ENCODE assay signal across 1 cellular context in the genomic region with DNA sequence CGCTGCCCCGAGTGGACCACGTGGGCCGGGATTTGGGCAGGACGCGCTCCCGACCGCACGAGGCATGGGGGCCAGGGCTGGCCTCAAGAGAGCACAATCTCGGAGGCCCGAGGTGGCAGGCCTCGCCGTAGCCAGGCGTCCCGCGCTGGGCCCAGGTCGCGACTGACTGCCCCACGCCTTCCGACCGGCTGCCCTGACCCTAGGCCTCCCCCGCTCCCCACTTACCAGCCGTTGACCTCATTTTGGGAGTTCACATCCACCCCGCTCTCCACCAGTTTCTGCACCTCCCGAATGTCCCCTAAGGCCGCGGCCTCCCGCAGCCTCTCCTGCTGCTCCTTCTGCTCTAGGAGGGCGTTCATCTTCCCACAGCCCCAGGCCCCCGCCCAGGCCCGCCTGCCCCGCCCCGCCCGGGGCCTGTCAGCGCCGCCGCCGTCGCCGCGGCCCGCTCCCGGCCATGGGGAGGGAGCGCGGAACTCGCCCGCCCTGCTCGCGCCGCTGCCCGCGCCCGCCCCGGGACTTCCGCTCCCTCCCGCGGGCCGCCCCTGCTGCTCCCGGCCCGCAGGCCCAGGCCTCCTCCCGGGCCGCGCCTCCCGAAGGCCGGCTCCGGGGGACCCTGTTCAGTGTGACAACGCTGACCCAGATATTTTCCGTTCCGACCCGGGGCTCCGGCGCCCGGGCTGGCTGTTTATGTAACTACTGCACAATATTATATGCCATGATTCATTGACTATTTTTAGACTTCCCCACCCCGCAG.
TF ChIP-seq lines count a peak whose summit lies in the region.

A gene with protein sequence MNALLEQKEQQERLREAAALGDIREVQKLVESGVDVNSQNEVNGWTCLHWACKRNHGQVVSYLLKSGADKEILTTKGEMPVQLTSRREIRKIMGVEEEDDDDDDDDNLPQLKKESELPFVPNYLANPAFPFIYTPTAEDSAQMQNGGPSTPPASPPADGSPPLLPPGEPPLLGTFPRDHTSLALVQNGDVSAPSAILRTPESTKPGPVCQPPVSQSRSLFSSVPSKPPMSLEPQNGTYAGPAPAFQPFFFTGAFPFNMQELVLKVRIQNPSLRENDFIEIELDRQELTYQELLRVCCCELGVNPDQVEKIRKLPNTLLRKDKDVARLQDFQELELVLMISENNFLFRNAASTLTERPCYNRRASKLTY (minus strand): TSS at position 619 of the 754 bp plus-strand sequence. CDS start 260 bp downstream, at position 359.

TF ChIP-seq in HepG2, 621 proteins besides CTCF, POLR2A, EP300 and RAD21 (continued from another document and continues in another):
- TF ChIP-seq, protein P1, sequence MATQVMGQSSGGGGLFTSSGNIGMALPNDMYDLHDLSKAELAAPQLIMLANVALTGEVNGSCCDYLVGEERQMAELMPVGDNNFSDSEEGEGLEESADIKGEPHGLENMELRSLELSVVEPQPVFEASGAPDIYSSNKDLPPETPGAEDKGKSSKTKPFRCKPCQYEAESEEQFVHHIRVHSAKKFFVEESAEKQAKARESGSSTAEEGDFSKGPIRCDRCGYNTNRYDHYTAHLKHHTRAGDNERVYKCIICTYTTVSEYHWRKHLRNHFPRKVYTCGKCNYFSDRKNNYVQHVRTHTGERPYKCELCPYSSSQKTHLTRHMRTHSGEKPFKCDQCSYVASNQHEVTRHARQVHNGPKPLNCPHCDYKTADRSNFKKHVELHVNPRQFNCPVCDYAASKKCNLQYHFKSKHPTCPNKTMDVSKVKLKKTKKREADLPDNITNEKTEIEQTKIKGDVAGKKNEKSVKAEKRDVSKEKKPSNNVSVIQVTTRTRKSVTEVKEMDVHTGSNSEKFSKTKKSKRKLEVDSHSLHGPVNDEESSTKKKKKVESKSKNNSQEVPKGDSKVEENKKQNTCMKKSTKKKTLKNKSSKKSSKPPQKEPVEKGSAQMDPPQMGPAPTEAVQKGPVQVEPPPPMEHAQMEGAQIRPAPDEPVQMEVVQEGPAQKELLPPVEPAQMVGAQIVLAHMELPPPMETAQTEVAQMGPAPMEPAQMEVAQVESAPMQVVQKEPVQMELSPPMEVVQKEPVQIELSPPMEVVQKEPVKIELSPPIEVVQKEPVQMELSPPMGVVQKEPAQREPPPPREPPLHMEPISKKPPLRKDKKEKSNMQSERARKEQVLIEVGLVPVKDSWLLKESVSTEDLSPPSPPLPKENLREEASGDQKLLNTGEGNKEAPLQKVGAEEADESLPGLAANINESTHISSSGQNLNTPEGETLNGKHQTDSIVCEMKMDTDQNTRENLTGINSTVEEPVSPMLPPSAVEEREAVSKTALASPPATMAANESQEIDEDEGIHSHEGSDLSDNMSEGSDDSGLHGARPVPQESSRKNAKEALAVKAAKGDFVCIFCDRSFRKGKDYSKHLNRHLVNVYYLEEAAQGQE (IDR thresholded peaks at IDR 0.05; ENCODE audit: borderline replicate concordance in 1 of 2, low read depth in 1 of 2, low read length in 2 of 2): peak in 1 of 2 experiments; percentile 75; a peak in 1 of 4 replicates
- TF ChIP-seq, protein P2, sequence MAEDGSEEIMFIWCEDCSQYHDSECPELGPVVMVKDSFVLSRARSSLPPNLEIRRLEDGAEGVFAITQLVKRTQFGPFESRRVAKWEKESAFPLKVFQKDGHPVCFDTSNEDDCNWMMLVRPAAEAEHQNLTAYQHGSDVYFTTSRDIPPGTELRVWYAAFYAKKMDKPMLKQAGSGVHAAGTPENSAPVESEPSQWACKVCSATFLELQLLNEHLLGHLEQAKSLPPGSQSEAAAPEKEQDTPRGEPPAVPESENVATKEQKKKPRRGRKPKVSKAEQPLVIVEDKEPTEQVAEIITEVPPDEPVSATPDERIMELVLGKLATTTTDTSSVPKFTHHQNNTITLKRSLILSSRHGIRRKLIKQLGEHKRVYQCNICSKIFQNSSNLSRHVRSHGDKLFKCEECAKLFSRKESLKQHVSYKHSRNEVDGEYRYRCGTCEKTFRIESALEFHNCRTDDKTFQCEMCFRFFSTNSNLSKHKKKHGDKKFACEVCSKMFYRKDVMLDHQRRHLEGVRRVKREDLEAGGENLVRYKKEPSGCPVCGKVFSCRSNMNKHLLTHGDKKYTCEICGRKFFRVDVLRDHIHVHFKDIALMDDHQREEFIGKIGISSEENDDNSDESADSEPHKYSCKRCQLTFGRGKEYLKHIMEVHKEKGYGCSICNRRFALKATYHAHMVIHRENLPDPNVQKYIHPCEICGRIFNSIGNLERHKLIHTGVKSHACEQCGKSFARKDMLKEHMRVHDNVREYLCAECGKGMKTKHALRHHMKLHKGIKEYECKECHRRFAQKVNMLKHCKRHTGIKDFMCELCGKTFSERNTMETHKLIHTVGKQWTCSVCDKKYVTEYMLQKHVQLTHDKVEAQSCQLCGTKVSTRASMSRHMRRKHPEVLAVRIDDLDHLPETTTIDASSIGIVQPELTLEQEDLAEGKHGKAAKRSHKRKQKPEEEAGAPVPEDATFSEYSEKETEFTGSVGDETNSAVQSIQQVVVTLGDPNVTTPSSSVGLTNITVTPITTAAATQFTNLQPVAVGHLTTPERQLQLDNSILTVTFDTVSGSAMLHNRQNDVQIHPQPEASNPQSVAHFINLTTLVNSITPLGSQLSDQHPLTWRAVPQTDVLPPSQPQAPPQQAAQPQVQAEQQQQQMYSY (CRISPR knock-in tag; IDR thresholded peaks at IDR 0.05): peak; percentile 58; the same call in 1 of the 2 replicates
- TF ChIP-seq, protein P3, sequence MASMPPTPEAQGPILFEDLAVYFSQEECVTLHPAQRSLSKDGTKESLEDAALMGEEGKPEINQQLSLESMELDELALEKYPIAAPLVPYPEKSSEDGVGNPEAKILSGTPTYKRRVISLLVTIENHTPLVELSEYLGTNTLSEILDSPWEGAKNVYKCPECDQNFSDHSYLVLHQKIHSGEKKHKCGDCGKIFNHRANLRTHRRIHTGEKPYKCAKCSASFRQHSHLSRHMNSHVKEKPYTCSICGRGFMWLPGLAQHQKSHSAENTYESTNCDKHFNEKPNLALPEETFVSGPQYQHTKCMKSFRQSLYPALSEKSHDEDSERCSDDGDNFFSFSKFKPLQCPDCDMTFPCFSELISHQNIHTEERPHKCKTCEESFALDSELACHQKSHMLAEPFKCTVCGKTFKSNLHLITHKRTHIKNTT (CRISPR knock-in tag; IDR thresholded peaks at IDR 0.05): peak; percentile 83; the same call in 1 of the 2 replicates
- TF ChIP-seq FOXK1 (CRISPR knock-in tag; IDR thresholded peaks at IDR 0.05; ENCODE audit: borderline replicate concordance, low read depth) (peak; percentile 92; the same call in 1 of the 2 replicates), BRD4 (CRISPR knock-in tag; IDR thresholded peaks at IDR 0.05) (peak; percentile 74; the same call in 1 of the 2 replicates), ZBTB21 (CRISPR knock-in tag; IDR thresholded peaks at IDR 0.05) (peak; percentile 57; the same call in 1 of the 2 replicates), ZNF839 (CRISPR knock-in tag; IDR thresholded peaks at IDR 0.05; ENCODE audit: borderline replicate concordance) (0 out of 2 replicates have a peak, but pooled peaks have one; percentile 92), ZNF335 (CRISPR knock-in tag; IDR thresholded peaks at IDR 0.05) (no peak; the same call in 1 of the 2 replicates), ZNF205 (CRISPR knock-in tag; IDR thresholded peaks at IDR 0.05) (peak; percentile 86), KLF6 (CRISPR knock-in tag; IDR thresholded peaks at IDR 0.05) (peak; percentile 88), GFI1 (CRISPR knock-in tag; IDR thresholded peaks at IDR 0.05; ENCODE audit: borderline replicate concordance) (peak; percentile 68; the same call in 1 of the 2 replicates), ZNF790 (CRISPR knock-in tag; IDR thresholded peaks at IDR 0.05; ENCODE audit: borderline replicate concordance) (no peak; the same call in 1 of the 2 replicates), ZNF143 (CRISPR knock-in tag; IDR thresholded peaks at IDR 0.05) (peak; percentile 71), PHF20 (CRISPR knock-in tag; IDR thresholded peaks at IDR 0.05) (peak; percentile 97), TAF1 (CRISPR knock-in tag; IDR thresholded peaks at IDR 0.05) (peak; percentile 83), SRY (CRISPR knock-in tag; IDR thresholded peaks at IDR 0.05) (peak; percentile 63; the same call in 1 of the 2 replicates), ZNF7 (CRISPR knock-in tag; IDR thresholded peaks at IDR 0.05) (no peak; the same call in 1 of the 2 replicates), ZNF136 (CRISPR knock-in tag; IDR thresholded peaks at IDR 0.05; ENCODE audit: low read depth) (no peak), ETV5 (CRISPR knock-in tag; IDR thresholded peaks at IDR 0.05; ENCODE audit: borderline replicate concordance) (peak; percentile 76; the same call in 1 of the 2 replicates), FOXC1 (CRISPR knock-in tag; IDR thresholded peaks at IDR 0.05; ENCODE audit: borderline replicate concordance) (no peak; the same call in 1 of the 2 replicates), POLR2AphosphoS2 (IDR thresholded peaks at IDR 0.05; ENCODE audit: low read depth, low read length) (no peak), ZNF777 (CRISPR knock-in tag; IDR thresholded peaks at IDR 0.05) (peak; percentile 63), XBP1 (CRISPR knock-in tag; IDR thresholded peaks at IDR 0.05) (peak; percentile 84), SMYD3 (CRISPR knock-in tag; IDR thresholded peaks at IDR 0.05) (no peak), ZKSCAN5 (CRISPR knock-in tag; IDR thresholded peaks at IDR 0.05) (peak; percentile 72; the same call in 1 of the 2 replicates), ZBTB7B (CRISPR knock-in tag; IDR thresholded peaks at IDR 0.05) (peak; percentile 82)
- TF ChIP-seq, protein P4, sequence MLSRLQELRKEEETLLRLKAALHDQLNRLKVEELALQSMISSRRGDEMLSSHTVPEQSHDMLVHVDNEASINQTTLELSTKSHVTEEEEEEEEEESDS (CRISPR knock-in tag; IDR thresholded peaks at IDR 0.05; ENCODE audit: borderline replicate concordance): no peak
- TF ChIP-seq, protein P5, sequence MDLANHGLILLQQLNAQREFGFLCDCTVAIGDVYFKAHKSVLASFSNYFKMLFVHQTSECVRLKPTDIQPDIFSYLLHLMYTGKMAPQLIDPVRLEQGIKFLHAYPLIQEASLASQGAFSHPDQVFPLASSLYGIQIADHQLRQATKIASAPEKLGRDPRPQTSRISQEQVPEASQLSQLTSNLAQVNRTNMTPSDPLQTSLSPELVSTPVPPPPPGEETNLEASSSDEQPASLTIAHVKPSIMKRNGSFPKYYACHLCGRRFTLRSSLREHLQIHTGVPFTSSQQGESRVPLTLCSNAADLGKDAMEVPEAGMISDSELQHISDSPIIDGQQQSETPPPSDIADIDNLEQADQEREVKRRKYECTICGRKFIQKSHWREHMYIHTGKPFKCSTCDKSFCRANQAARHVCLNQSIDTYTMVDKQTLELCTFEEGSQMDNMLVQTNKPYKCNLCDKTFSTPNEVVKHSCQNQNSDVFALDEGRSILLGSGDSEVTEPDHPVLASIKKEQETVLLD (CRISPR knock-in tag; IDR thresholded peaks at IDR 0.05; ENCODE audit: low read depth): peak; percentile 100
- TF ChIP-seq, protein P6, sequence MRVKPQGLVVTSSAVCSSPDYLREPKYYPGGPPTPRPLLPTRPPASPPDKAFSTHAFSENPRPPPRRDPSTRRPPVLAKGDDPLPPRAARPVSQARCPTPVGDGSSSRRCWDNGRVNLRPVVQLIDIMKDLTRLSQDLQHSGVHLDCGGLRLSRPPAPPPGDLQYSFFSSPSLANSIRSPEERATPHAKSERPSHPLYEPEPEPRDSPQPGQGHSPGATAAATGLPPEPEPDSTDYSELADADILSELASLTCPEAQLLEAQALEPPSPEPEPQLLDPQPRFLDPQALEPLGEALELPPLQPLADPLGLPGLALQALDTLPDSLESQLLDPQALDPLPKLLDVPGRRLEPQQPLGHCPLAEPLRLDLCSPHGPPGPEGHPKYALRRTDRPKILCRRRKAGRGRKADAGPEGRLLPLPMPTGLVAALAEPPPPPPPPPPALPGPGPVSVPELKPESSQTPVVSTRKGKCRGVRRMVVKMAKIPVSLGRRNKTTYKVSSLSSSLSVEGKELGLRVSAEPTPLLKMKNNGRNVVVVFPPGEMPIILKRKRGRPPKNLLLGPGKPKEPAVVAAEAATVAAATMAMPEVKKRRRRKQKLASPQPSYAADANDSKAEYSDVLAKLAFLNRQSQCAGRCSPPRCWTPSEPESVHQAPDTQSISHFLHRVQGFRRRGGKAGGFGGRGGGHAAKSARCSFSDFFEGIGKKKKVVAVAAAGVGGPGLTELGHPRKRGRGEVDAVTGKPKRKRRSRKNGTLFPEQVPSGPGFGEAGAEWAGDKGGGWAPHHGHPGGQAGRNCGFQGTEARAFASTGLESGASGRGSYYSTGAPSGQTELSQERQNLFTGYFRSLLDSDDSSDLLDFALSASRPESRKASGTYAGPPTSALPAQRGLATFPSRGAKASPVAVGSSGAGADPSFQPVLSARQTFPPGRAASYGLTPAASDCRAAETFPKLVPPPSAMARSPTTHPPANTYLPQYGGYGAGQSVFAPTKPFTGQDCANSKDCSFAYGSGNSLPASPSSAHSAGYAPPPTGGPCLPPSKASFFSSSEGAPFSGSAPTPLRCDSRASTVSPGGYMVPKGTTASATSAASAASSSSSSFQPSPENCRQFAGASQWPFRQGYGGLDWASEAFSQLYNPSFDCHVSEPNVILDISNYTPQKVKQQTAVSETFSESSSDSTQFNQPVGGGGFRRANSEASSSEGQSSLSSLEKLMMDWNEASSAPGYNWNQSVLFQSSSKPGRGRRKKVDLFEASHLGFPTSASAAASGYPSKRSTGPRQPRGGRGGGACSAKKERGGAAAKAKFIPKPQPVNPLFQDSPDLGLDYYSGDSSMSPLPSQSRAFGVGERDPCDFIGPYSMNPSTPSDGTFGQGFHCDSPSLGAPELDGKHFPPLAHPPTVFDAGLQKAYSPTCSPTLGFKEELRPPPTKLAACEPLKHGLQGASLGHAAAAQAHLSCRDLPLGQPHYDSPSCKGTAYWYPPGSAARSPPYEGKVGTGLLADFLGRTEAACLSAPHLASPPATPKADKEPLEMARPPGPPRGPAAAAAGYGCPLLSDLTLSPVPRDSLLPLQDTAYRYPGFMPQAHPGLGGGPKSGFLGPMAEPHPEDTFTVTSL (CRISPR knock-in tag; IDR thresholded peaks at IDR 0.05; ENCODE audit: borderline replicate concordance): no peak; the same call in none of the 2 replicates
- TF ChIP-seq, protein P7, sequence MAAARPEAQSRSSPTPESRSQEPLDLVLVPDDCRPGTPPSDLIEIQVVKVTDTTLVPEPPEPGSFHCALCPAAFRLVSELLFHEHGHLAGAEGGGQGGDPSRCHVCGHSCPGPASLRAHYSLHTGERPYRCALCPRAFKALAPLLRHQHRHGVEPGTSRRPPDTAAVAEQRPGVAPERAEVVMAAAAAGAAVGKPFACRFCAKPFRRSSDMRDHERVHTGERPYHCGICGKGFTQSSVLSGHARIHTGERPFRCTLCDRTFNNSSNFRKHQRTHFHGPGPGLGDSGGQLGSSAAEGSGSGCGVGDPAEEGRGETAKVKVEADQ (CRISPR knock-in tag; IDR thresholded peaks at IDR 0.05; ENCODE audit: borderline replicate concordance): no peak; the same call in 1 of the 2 replicates
- TF ChIP-seq, protein P8, sequence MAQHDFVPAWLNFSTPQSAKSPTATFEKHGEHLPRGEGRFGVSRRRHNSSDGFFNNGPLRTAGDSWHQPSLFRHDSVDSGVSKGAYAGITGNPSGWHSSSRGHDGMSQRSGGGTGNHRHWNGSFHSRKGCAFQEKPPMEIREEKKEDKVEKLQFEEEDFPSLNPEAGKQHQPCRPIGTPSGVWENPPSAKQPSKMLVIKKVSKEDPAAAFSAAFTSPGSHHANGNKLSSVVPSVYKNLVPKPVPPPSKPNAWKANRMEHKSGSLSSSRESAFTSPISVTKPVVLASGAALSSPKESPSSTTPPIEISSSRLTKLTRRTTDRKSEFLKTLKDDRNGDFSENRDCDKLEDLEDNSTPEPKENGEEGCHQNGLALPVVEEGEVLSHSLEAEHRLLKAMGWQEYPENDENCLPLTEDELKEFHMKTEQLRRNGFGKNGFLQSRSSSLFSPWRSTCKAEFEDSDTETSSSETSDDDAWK (CRISPR knock-in tag; IDR thresholded peaks at IDR 0.05): no peak
- TF ChIP-seq, protein P9, sequence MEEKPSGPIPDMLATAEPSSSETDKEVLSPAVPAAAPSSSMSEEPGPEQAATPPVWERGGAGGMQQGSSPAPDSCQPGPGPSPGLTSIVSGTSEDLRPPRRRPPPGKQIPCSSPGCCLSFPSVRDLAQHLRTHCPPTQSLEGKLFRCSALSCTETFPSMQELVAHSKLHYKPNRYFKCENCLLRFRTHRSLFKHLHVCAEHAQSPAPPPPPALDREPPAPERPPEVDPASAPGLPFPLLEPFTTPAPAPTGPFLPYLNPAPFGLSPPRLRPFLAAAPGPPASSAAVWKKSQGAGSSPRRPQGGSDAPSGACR (CRISPR knock-in tag; IDR thresholded peaks at IDR 0.05): peak; percentile 47; the same call in 1 of the 2 replicates
